8 cellular contexts compared by ENCODE assay signal in genomic region chr5:9156282-9156681, GRCh38.
A peak's percentile ranks its signal among the peaks of the same experiment; 100 is the strongest.
DNase-seq lines count a peak whose midpoint lies in the region; TF ChIP-seq lines count a peak whose summit lies in the region.

No MANE protein-coding gene starts in this region.

- peak; percentile 56 for TF ChIP-seq CTCF in astrocyte of the cerebellum (IDR thresholded peaks at IDR 0.05; ENCODE audit: low read depth, low read length, missing control alignments)

- DNase-seq in DMS 273 (lab: John Stamatoyannopoulos, UW; ENCODE audit: unreplicated experiment) (peak; percentile 6), DMS 273 treated with DMSO at 0.1 percent for 48 hours (lab: John Stamatoyannopoulos, UW) (no peak), HT-29 (ENCODE audit: low spot score) (peak; percentile 28), astrocyte of the cerebellum (ENCODE audit: low read depth) (no peak), left kidney (ENCODE audit: low read depth, low spot score) (peak; percentile 71), DMS79 (lab: John Stamatoyannopoulos, UW) (no peak), activated gamma-delta T cell (lab: John Stamatoyannopoulos, UW) (no peak)
- DNase-seq in activated CD8-positive, alpha-beta memory T cell treated with anti-CD3 and anti-CD28 coated beads, Interleukin-2, amount 50 U/mL, for 4 hours, result no peak

- no peak overlapping the region for H3K4me3 ChIP-seq in astrocyte of the cerebellum (ENCODE audit: low read depth, low read length)

- in situ Hi-C loops in astrocyte of the cerebellum (cut with HindIII; ENCODE audit: low sequenced_read_pairs), result no loop called here

Comparison
In these comparisons a context has a peak if more than half of its experiments do, and no peak if none do; other contexts are left out.
1. DNase-seq: peak in DMS 273 (single experiment), HT-29 (single experiment) and left kidney (single experiment); none in DMS 273 treated with DMSO at 0.1 percent for 48 hours (single experiment), astrocyte of the cerebellum (single experiment), activated CD8-positive, alpha-beta memory T cell treated with anti-CD3 and anti-CD28 coated beads, Interleukin-2, amount 50 U/mL, for 4 hours (single experiment), DMS79 (single experiment) and activated gamma-delta T cell (single experiment).